In the genomic region with DNA sequence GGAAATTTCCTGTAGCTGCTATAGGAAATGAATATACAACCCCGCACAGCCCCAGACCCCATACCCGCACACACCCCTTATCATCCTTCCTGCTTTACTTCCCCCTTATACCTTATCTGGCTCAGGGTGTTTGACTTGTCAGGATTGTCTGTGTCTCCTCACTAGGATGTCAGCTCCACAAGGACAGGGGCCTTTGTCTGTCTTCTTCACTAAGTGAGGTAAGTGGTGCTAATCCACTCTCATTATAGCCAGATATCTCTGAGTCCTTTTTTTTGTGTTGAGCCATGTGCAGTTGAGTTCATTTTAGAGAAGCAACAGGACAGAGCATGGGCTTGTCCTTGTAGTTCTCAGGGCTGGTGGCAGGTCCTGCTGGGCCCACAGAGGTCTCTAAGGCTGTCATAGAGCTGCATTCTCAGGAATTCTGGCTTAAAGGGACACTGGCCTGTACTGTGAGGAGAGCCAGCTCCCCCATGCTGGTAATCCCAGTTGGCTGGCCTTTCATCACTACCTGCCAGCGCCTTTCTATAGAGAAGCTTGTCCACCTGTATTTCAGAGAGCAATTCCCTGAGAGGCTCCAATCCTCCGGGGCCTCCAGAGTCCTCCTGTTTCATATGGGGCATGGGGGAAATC, we compare ENCODE assay signal across 14 cellular contexts. TPM values are rescaled to one million over a fixed set of nuclear protein-coding genes. Genes with fewer than 3 reads are reported as not detected.
"Had no signal": no experiment of that assay in that cellular context is flagged by ENCODE, and none has a peak within 500 bp of the region (broad histone marks: within the 10 kb centered on the region; RNA-seq: fewer than 3 reads in every experiment).

No MANE protein-coding gene starts in this region.

- ATAC-seq: activated T-helper 17 cell treated with anti-CD3 and anti-CD28 coated beads, Interleukin-2, amount 50 U/mL, for 72 hours; gastroesophageal sphincter; stimulated activated naive CD8-positive, alpha-beta T cell treated with anti-CD3 and anti-CD28 coated beads, Interleukin-15, Interleukin-2, amounts not matched to agents 100 U/mL and 50 U/mL, for 24 hours had no signal

- DNase-seq: activated CD4-positive, alpha-beta T cell treated with anti-CD3 and anti-CD28 coated beads, Interleukin-2, amount 50 U/mL, for 4 hours; activated naive CD4-positive, alpha-beta T cell; activated naive CD8-positive, alpha-beta T cell treated with anti-CD3 and anti-CD28 coated beads for 36 hours; activated T-cell treated with anti-CD3 and anti-CD28 coated beads, Interleukin-2, amount 50 U/mL, for 1 hour; cortex of kidney; effector CD4-positive, alpha-beta T cell; occipital lobe; stimulated activated naive CD8-positive, alpha-beta T cell treated with anti-CD3 and anti-CD28 coated beads, Interleukin-15, Interleukin-2, amounts not matched to agents 100 U/mL and 50 U/mL, for 24 hours; T1000; uterus had no signal

RNA-seq across cellular contexts. Expression of a gene that starts 9.0 kb away (rescaled TPM):
- total RNA-seq: activated naive CD8-positive, alpha-beta T cell treated with anti-CD3 and anti-CD28 coated beads for 36 hours; activated T-helper 17 cell treated with anti-CD3 and anti-CD28 coated beads, Interleukin-2, amount 50 U/mL, for 72 hours; esophagus mucosa; T-helper 1 cell treated with Interleukin-12 subunit alpha and Interleukin-12 subunit beta and Interleukin-4 antibody, amounts not matched to agents 30 ng/mL and 1 ng/mL, for 36 hours had no signal
